10 cellular contexts compared by ENCODE assay signal in genomic region chr3:32817195-32817560, GRCh38. TPM values are rescaled to one million over a fixed set of nuclear protein-coding genes. Genes with fewer than 3 reads are reported as not detected.
DNase-seq lines count a peak whose midpoint lies in the region; ATAC-seq and TF ChIP-seq lines count a peak whose summit lies in the region.
"Had no signal": no experiment of that assay in that cellular context is flagged by ENCODE, and none has a peak within 500 bp of the region (broad histone marks: within the 10 kb centered on the region; RNA-seq: fewer than 3 reads in every experiment).

No MANE protein-coding gene starts in this region.

- in situ Hi-C loops in G401 (cut with HindIII; ENCODE audit: low sequenced_read_pairs): no loop called here

- no peaks in the 10 kb centered on the region for H3K36me3 Mint-ChIP-seq in T-helper 1 cell treated with Interleukin-12 subunit alpha and Interleukin-12 subunit beta and Interleukin-4 antibody, amounts not matched to agents 30 μg/mL and 1 μg/mL, for 36 hours (ENCODE audit: low read depth)

- peak overlapping the region; percentile 73 for H3K4me3 Mint-ChIP-seq in T-helper 1 cell treated with Interleukin-12 subunit alpha and Interleukin-12 subunit beta and Interleukin-4 antibody, amounts not matched to agents 30 μg/mL and 1 μg/mL, for 36 hours

- H3K36me3 ChIP-seq in iPS-20b (ENCODE audit: insufficient read depth, low read depth, low read length) (peaks cover 43% of the 10 kb centered on the region), PC-9 (ENCODE audit: low read depth) (no peaks in the 10 kb centered on the region)

- H3K79me2 ChIP-seq in PC-9 (ENCODE audit: low read depth): no peaks in the 10 kb centered on the region

- H3K9me2 ChIP-seq in PC-9 (ENCODE audit: insufficient read depth): no peaks in the 10 kb centered on the region

- no peak for TF ChIP-seq CTCF in PC-9 (conservative IDR thresholded peaks at IDR 0.05)

- no peaks in the 10 kb centered on the region for H3K9me3 Mint-ChIP-seq in T-helper 1 cell treated with Interleukin-12 subunit alpha and Interleukin-12 subunit beta and Interleukin-4 antibody, amounts not matched to agents 30 μg/mL and 1 μg/mL, for 36 hours
- H3K9me3 Mint-ChIP-seq: activated naive CD4-positive, alpha-beta T cell treated with anti-CD3 and anti-CD28 coated beads, Interleukin-2, amount 50 U/mL, for 72 hours had no signal

- no peaks in the 10 kb centered on the region for H3F3A ChIP-seq in PC-9 (ENCODE audit: insufficient read depth, low read depth)

- no peak for DNase-seq in T-helper 1 cell
- DNase-seq in activated CD4-positive, CD25-positive, alpha-beta regulatory T cell treated with anti-CD3 and anti-CD28 coated beads, Interleukin-2, amount 50 U/mL, for 72 hours: peak; percentile 31
- DNase-seq in stimulated activated naive CD8-positive, alpha-beta T cell treated with anti-CD3 and anti-CD28 coated beads, Interleukin-15, Interleukin-2, amounts not matched to agents 100 U/mL and 50 U/mL, for 24 hours: peak; percentile 24
- no peak for DNase-seq in NCI-H1092 treated with DMSO at 0.1 percent for 48 hours (lab: John Stamatoyannopoulos, UW)
- DNase-seq in PC-9: no peak
- DNase-seq in G401 (ENCODE audit: low spot score): no peak

- H4K20me1 ChIP-seq in PC-9 (ENCODE audit: insufficient read depth): no peaks in the 10 kb centered on the region

- BruUV-seq in PC-9 (replicated peaks; lab: Mats Ljungman, UMichigan): no TSS peak

- no peak for ATAC-seq in stimulated activated naive CD8-positive, alpha-beta T cell treated with anti-CD3 and anti-CD28 coated beads, Interleukin-15, Interleukin-2, amounts not matched to agents 100 U/mL and 50 U/mL, for 24 hours

- POLR2A ChIA-PET in PC-9 (lab: Charles Lee; ENCODE audit: unreplicated experiment): no interaction called here

- CTCF ChIA-PET in PC-9 (lab: Charles Lee): no interaction called here

- no peaks in the 10 kb centered on the region for H3K27me3 ChIP-seq in iPS-20b (ENCODE audit: insufficient read depth, low read length)
- H3K27me3 ChIP-seq in PC-9 (ENCODE audit: insufficient read depth, low read depth): no peaks in the 10 kb centered on the region

- H3K4me3 ChIP-seq in iPS-20b (ENCODE audit: low read length) (peak overlapping the region; percentile 93), PC-9 (no peak overlapping the region)

- H3K4me1 Mint-ChIP-seq in T-helper 1 cell treated with Interleukin-12 subunit alpha and Interleukin-12 subunit beta and Interleukin-4 antibody, amounts not matched to agents 30 μg/mL and 1 μg/mL, for 36 hours (ENCODE audit: low read depth): peaks cover 8% of the 10 kb centered on the region

- H3K27ac Mint-ChIP-seq in T-helper 1 cell treated with Interleukin-12 subunit alpha and Interleukin-12 subunit beta and Interleukin-4 antibody, amounts not matched to agents 30 μg/mL and 1 μg/mL, for 36 hours: no peak overlapping the region
- H3K27ac Mint-ChIP-seq: activated naive CD4-positive, alpha-beta T cell treated with anti-CD3 and anti-CD28 coated beads, Interleukin-2, amount 50 U/mL, for 72 hours had no signal

- no peak overlapping the region for H2AFZ ChIP-seq in PC-9

- H3K27me3 Mint-ChIP-seq in T-helper 1 cell treated with Interleukin-12 subunit alpha and Interleukin-12 subunit beta and Interleukin-4 antibody, amounts not matched to agents 30 μg/mL and 1 μg/mL, for 36 hours (ENCODE audit: low read depth): peaks cover 73% of the 10 kb centered on the region

- intact Hi-C loops in PC-9 (cut with micrococcal nuclease; ENCODE audit: unreplicated experiment): no loop called here

- H3K4me1 ChIP-seq in iPS-20b (ENCODE audit: insufficient read depth, low read length): peaks cover 30% of the 10 kb centered on the region
- no peaks in the 10 kb centered on the region for H3K4me1 ChIP-seq in PC-9 (replicated peaks; ENCODE audit: insufficient read depth)

- H3K9ac ChIP-seq in iPS-20b (ENCODE audit: low read depth, low read length): peak overlapping the region; percentile 98

- H3K9me3 ChIP-seq in iPS-20b (ENCODE audit: insufficient read depth, low read depth, low read length) (no peaks in the 10 kb centered on the region), PC-9 (ENCODE audit: insufficient read depth, low read depth) (no peaks in the 10 kb centered on the region)

- H3K27ac ChIP-seq in iPS-20b (ENCODE audit: low read length) (peak overlapping the region; percentile 92), PC-9 (no peak overlapping the region)

- no peak overlapping the region for H3K4me2 ChIP-seq in PC-9

RNA-seq across cellular contexts. Expression of gene TRIM71, which starts 0.6 kb away (rescaled TPM):
- total RNA-seq in PC-9 (2021): not detected in 2 replicates
- 24.6 and 28.0 TPM in 2 replicates for total RNA-seq in G401 (2014; rRNA removed; shearing (Covaris generic))
- total RNA-seq: HT1080 had no signal

Comparison
In these comparisons a context has a peak if more than half of its experiments do, and no peak if none do; other contexts are left out.
1. DNase-seq: peak in activated CD4-positive, CD25-positive, alpha-beta regulatory T cell treated with anti-CD3 and anti-CD28 coated beads, Interleukin-2, amount 50 U/mL, for 72 hours (single experiment) and stimulated activated naive CD8-positive, alpha-beta T cell treated with anti-CD3 and anti-CD28 coated beads, Interleukin-15, Interleukin-2, amounts not matched to agents 100 U/mL and 50 U/mL, for 24 hours (single experiment); none in T-helper 1 cell (0 of 5), NCI-H1092 treated with DMSO at 0.1 percent for 48 hours (single experiment), PC-9 (0 of 2) and G401 (single experiment).
2. RNA of gene TRIM71, which starts 0.6 kb away (total RNA-seq): 24.6 to 28.0 TPM in G401; not detected in PC-9; every median in the first group is over 10 times any median in the second.